20 cellular contexts compared by ENCODE assay signal in genomic region chr16:56665286-56665802, GRCh38. TPM values are rescaled to one million over a fixed set of nuclear protein-coding genes. Genes with fewer than 3 reads are reported as not detected.
"Had no signal": no experiment of that assay in that cellular context is flagged by ENCODE, and none has a peak within 500 bp of the region (broad histone marks: within the 10 kb centered on the region; RNA-seq: fewer than 3 reads in every experiment).

No MANE protein-coding gene starts in this region.

RNA-seq across cellular contexts. Expression of gene MT1G, which starts 2.5 kb away (rescaled TPM):
- total RNA-seq: dermis microvascular lymphatic vessel endothelial cell, glomerular endothelial cell, left ventricle myocardium superior, lung microvascular endothelial cell, mesothelial cell of epicardium, myocyte had no signal

RNA-seq across cellular contexts. Expression of gene MT1H, which starts 4.3 kb away (rescaled TPM):
- total RNA-seq: dermis microvascular lymphatic vessel endothelial cell, gastrocnemius medialis, glomerular endothelial cell, kidney epithelial cell, left cardiac atrium, left ventricle myocardium superior, lung microvascular endothelial cell, mesothelial cell of epicardium, myocyte had no signal
- polyA plus RNA-seq: heart right ventricle had no signal

RNA-seq across cellular contexts. Expression of gene MT1F, which starts 7.6 kb away (rescaled TPM):
- total RNA-seq: glomerular endothelial cell, myocyte had no signal

RNA-seq across cellular contexts. Expression of gene MT1B, which starts 13.7 kb away (rescaled TPM):
- total RNA-seq: colonic mucosa, dermis microvascular lymphatic vessel endothelial cell, endodermal cell, esophagus mucosa, esophagus squamous epithelium, gastrocnemius medialis, glomerular endothelial cell, heart right ventricle, kidney epithelial cell, left cardiac atrium, left lung, left ventricle myocardium superior, lower leg skin, lower lobe of right lung, lung microvascular endothelial cell, mesenteric fat pad, mesothelial cell of epicardium, mucosa of descending colon, myocyte had no signal
- polyA plus RNA-seq: heart right ventricle, keratinocyte had no signal
